26 cellular contexts compared by ENCODE assay signal in genomic region chr1:180175291-180175690, GRCh38. TPM values are rescaled to one million over a fixed set of nuclear protein-coding genes. Genes with fewer than 3 reads are reported as not detected.
DNase-seq lines count a peak whose midpoint lies in the region; ATAC-seq and TF ChIP-seq lines count a peak whose summit lies in the region.
"Had no signal": no experiment of that assay in that cellular context is flagged by ENCODE, and none has a peak within 500 bp of the region (broad histone marks: within the 10 kb centered on the region; RNA-seq: fewer than 3 reads in every experiment).

No MANE protein-coding gene starts in this region.

- ATAC-seq in left cardiac atrium, result no peak
- ATAC-seq: A549, HepG2, PC-3 had no signal

- peak overlapping the region; percentile 88 for H3K27ac ChIP-seq in left ventricle myocardium inferior (replicated peaks)
- H3K27ac ChIP-seq in right atrium auricular region, result peak overlapping the region; percentile 83 to 93
- H3K27ac ChIP-seq in spleen, result no peak overlapping the region
- H3K27ac ChIP-seq: A549; BLaER1 treated with 17β-estradiol and CSF1 and Interleukin-3, amounts not matched to agents 10 nM and 100 nM had no signal

- H3K4me3 ChIP-seq in left ventricle myocardium inferior (no peak overlapping the region), right atrium auricular region (no peak overlapping the region), spleen (no peak overlapping the region), HAP-1 (no peak overlapping the region)
- H3K4me3 ChIP-seq: A549; BLaER1 treated with 17β-estradiol and CSF1 and Interleukin-3, amounts not matched to agents 10 nM and 100 nM; MG63 had no signal

- intact Hi-C loops in left ventricle myocardium inferior (cut with micrococcal nuclease), result no loop called here
- intact Hi-C loops in left cardiac atrium (cut with DNase I), result loop anchor here (5.0 kb wide), 3 partner anchors 68 to 83 kb away; no protein-coding TSS in a partner anchor
- intact Hi-C loops in spleen (cut with DNase I; ENCODE audit: low total_unique reads), result loop anchor here (10.0 kb wide), 1 partner anchor 470 kb away; no protein-coding TSS in a partner anchor

- DNase-seq in left ventricle myocardium inferior (no peak), left cardiac atrium (no peak), right atrium auricular region (ENCODE audit: low spot score) (no peak), spleen (peak; percentile 41), NCI-H2081 treated with DMSO at 0.1 percent for 48 hours (lab: John Stamatoyannopoulos, UW) (no peak), HAP-1 (ENCODE audit: low spot score in 2 of 2) (no peak), hepatic stellate cell (ENCODE audit: low spot score) (no peak)
- DNase-seq: AML-193; CD4-positive, alpha-beta T cell; H7; HFFc6; KG1; MG63; NCI-H1105 treated with DMSO at 0.1 percent for 48 hours; NCI-H146; NCI-H1930; NCI-H446 treated with DMSO at 0.1 percent for 48 hours; NCI-H526; NCI-H82; NK-92 treated with Interleukin-12 subunit alpha and Interleukin-12 subunit beta, amount 100 ng/mL, for 24 hours; PC-3; SHP77 treated with DMSO at 0.1 percent for 48 hours had no signal

- no peaks in the 10 kb centered on the region for H3K9me3 ChIP-seq in left ventricle myocardium inferior (replicated peaks)
- H3K9me3 ChIP-seq in right atrium auricular region, result no peaks in the 10 kb centered on the region
- H3K9me3 ChIP-seq in spleen, result no peaks in the 10 kb centered on the region
- no peaks in the 10 kb centered on the region for H3K9me3 ChIP-seq in HAP-1
- H3K9me3 ChIP-seq: A549; BLaER1 treated with 17β-estradiol and CSF1 and Interleukin-3, amounts not matched to agents 10 nM and 100 nM; MG63 had no signal

- TF ChIP-seq CTCF in left ventricle myocardium inferior (IDR thresholded peaks at IDR 0.05; ENCODE audit: borderline replicate concordance) (no peak), right atrium auricular region (IDR thresholded peaks at IDR 0.05) (no peak), spleen (IDR thresholded peaks at IDR 0.05 in 8 of 11, conservative IDR thresholded peaks at IDR 0.05 in 3 of 11) (no peak)

- in situ Hi-C loops in HAP-1 (cut with MboI; ENCODE audit: low sequenced_read_pairs), result no loop called here

- H3K27me3 ChIP-seq in left ventricle myocardium inferior (ENCODE audit: low read depth), result no peaks in the 10 kb centered on the region
- H3K27me3 ChIP-seq in right atrium auricular region, result no peaks in the 10 kb centered on the region
- no peaks in the 10 kb centered on the region for H3K27me3 ChIP-seq in spleen (replicated peaks in 1 of 7)
- H3K27me3 ChIP-seq in HAP-1 (ENCODE audit: low read depth), result no peaks in the 10 kb centered on the region
- H3K27me3 ChIP-seq: BLaER1 treated with 17β-estradiol and CSF1 and Interleukin-3, amounts not matched to agents 10 nM and 100 nM; MG63 had no signal

- H3K36me3 ChIP-seq in left ventricle myocardium inferior (peaks cover 7% of the 10 kb centered on the region), right atrium auricular region (peaks cover 7% of the 10 kb centered on the region), spleen (peaks cover 0 to 54% (median 2%) of the 10 kb centered on the region in 6 donors), HAP-1 (replicated peaks) (no peaks in the 10 kb centered on the region)

- TF ChIP-seq POLR2A in spleen (IDR thresholded peaks at IDR 0.05), result no peak

- 86 to 93% (median 91%) methylated on average over 9 of the region's 9 CpGs for WGBS in spleen, 5 donors

- peaks cover 39% of the 10 kb centered on the region for H3K4me1 ChIP-seq in left ventricle myocardium inferior
- peaks cover 0 to 38% of the 10 kb centered on the region in 2 donors for H3K4me1 ChIP-seq in right atrium auricular region
- H3K4me1 ChIP-seq in spleen, result peaks cover 0 to 16% (median 9%) of the 10 kb centered on the region in 6 donors
- H3K4me1 ChIP-seq in HAP-1, result no peaks in the 10 kb centered on the region
- H3K4me1 ChIP-seq: A549 had no signal

RNA-seq across cellular contexts. Expression of gene QSOX1, which starts 20.6 kb away (rescaled TPM):
- 102 TPM for total RNA-seq in left ventricle myocardium inferior
- total RNA-seq in left cardiac atrium, result 100 to 1,000 TPM; 226 to 328 TPM
- total RNA-seq in right atrium auricular region, result 100 to 1,000 TPM; 199 to 332 TPM
- total RNA-seq in spleen, result 10 to 100 TPM; 40.8 to 78.9 (median 69.0) TPM
- polyA plus RNA-seq in spleen, result 10 to 100 TPM; 35.2 to 54.9 (median 52.9) TPM

RNA-seq across cellular contexts. Expression of gene LHX4, which starts 54.8 kb away (rescaled TPM):
- not detected for total RNA-seq in left ventricle myocardium inferior
- total RNA-seq in left cardiac atrium, result not detected
- not detected for total RNA-seq in right atrium auricular region
- 1 to 10 TPM in 1 of 7 donors, under 1 TPM in 1, not detected in 5; 0.68 to 2.0 TPM for total RNA-seq in spleen
- polyA plus RNA-seq in spleen, result under 1 TPM; 0.02 to 0.03 (median 0.02) TPM
- total RNA-seq: G401 had no signal

Comparison
In these comparisons a context has a peak if more than half of its experiments do, and no peak if none do; other contexts are left out.
1. H3K27ac ChIP-seq: peak in left ventricle myocardium inferior (single experiment) and right atrium auricular region (2 of 2); none in spleen (0 of 8).